28 cellular contexts compared by ENCODE assay signal in the genomic region with DNA sequence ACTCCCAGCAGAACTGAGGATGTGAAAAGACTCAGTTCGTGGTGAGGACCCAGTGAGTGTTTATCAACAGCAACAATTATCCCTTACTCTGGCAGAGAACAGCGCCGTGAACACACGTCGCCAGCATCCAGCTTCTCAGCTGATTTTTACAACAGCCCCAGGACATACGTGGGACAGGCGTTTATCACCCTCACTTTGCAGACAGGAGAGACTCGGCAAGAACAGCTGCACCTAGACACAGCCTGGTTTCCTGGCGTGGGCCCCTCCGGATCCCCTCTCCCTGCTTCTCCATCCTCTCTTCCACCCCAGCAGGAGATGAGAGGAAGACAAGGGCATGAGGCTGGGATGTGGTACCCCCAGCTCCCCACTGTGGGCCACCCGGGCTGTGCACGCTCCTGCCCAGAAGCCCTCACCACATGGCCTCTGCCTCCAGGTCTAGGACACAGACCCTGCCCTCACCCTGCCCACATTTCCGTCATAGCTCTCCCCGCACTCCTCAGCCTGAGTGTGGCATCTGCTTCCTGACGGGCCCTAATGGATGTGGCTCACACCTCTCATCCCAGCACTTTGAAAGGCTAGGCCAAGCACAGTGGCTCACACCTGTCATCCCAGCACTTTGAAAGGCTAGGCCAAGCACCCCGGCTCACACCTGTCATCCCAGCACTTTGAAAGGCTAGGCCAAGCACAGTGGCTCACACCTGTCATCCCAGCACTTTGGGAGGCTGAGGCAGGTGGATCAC. TPM values are rescaled to one million over a fixed set of nuclear protein-coding genes. Genes with fewer than 3 reads are reported as not detected.
DNase-seq lines count a peak whose midpoint lies in the region; ATAC-seq, FAIRE-seq and TF ChIP-seq lines count a peak whose summit lies in the region.
"Had no signal": no experiment of that assay in that cellular context is flagged by ENCODE, and none has a peak within 500 bp of the region (broad histone marks: within the 10 kb centered on the region; RNA-seq: fewer than 3 reads in every experiment).

No MANE protein-coding gene starts in this region.

- no peaks in the 10 kb centered on the region for H3K9me3 Mint-ChIP-seq in endothelial cell (ENCODE audit: unreplicated experiment)
- H3K9me3 Mint-ChIP-seq in activated naive CD8-positive, alpha-beta T cell treated with anti-CD3 and anti-CD28 coated beads for 36 hours: no peaks in the 10 kb centered on the region
- H3K9me3 Mint-ChIP-seq: nephron had no signal

- H3K27me3 Mint-ChIP-seq in endothelial cell (ENCODE audit: unreplicated experiment): peaks cover 7% of the 10 kb centered on the region
- H3K27me3 Mint-ChIP-seq in activated naive CD8-positive, alpha-beta T cell treated with anti-CD3 and anti-CD28 coated beads for 36 hours: no peaks in the 10 kb centered on the region

- H3K4me1 Mint-ChIP-seq in endothelial cell (ENCODE audit: unreplicated experiment): peaks cover 20% of the 10 kb centered on the region
- no peaks in the 10 kb centered on the region for H3K4me1 Mint-ChIP-seq in activated naive CD8-positive, alpha-beta T cell treated with anti-CD3 and anti-CD28 coated beads for 36 hours
- H3K4me1 Mint-ChIP-seq: CD4-positive, CD25-positive, alpha-beta regulatory T cell had no signal

- no peak for ATAC-seq in HG02938 (IDR thresholded peaks at IDR 0.05; ENCODE audit: unreplicated experiment)
- ATAC-seq: K562, pancreas had no signal

- H3K27ac Mint-ChIP-seq in endothelial cell (ENCODE audit: unreplicated experiment): peak overlapping the region; percentile 21
- no peak overlapping the region for H3K27ac Mint-ChIP-seq in activated naive CD8-positive, alpha-beta T cell treated with anti-CD3 and anti-CD28 coated beads for 36 hours
- H3K27ac Mint-ChIP-seq: CD4-positive, CD25-positive, alpha-beta regulatory T cell; nephron had no signal

- DNase-seq in DMS153 (lab: John Stamatoyannopoulos, UW): peak; percentile 47
- no peak for DNase-seq in DMS153 treated with DMSO at 0.1 percent for 48 hours (lab: John Stamatoyannopoulos, UW; ENCODE audit: unreplicated experiment)
- no peak for DNase-seq in HTR-8/SVneo (ENCODE audit: insufficient read length, low spot score)
- DNase-seq in NCI-H2171 treated with DMSO at 0.1 percent for 48 hours (lab: John Stamatoyannopoulos, UW): peak; percentile 89
- no peak for DNase-seq in endothelial cell (ENCODE audit: low spot score)
- no peak for DNase-seq in stimulated activated CD4-positive, alpha-beta T cell treated with anti-CD3 and anti-CD28 coated beads, Interleukin-4, amount 100 ng/mL, for 24 hours
- no peak for DNase-seq in activated naive CD8-positive, alpha-beta T cell treated with anti-CD3 and anti-CD28 coated beads for 36 hours
- DNase-seq: activated CD4-positive, alpha-beta T cell treated with anti-CD3 and anti-CD28 coated beads, Interleukin-2, amount 50 U/mL, for 48 hours; activated CD4-positive, CD25-positive, alpha-beta regulatory T cell; activated CD8-positive, alpha-beta memory T cell treated with anti-CD3 and anti-CD28 coated beads, Interleukin-2, amount 50 U/mL, for 4 hours; activated naive CD4-positive, alpha-beta T cell treated with anti-CD3 and anti-CD28 coated beads, Interleukin-2, amount 50 U/mL, for 16 hours; anterior cingulate cortex; CD4-positive, CD25-positive, alpha-beta regulatory T cell; effector memory CD4-positive, alpha-beta T cell; erythroblast; kidney; MG63; NCI-H510A; pancreas; retina; stimulated activated CD4-positive, alpha-beta T cell treated with anti-CD3 and anti-CD28 coated beads, Interleukin-1b, Interleukin-23, amount 100 ng/mL, for 48 hours; stomach; thyroid gland had no signal

- FAIRE-seq in HTR-8/SVneo (lab: Jason Lieb, UNC): peak; percentile 75
- FAIRE-seq: G401.6, H1, K562, kidney, pancreas had no signal

- peaks cover 4% of the 10 kb centered on the region for H3K36me3 Mint-ChIP-seq in endothelial cell (ENCODE audit: low read depth, unreplicated experiment)
- no peaks in the 10 kb centered on the region for H3K36me3 Mint-ChIP-seq in activated naive CD8-positive, alpha-beta T cell treated with anti-CD3 and anti-CD28 coated beads for 36 hours
- H3K36me3 Mint-ChIP-seq: CD4-positive, CD25-positive, alpha-beta regulatory T cell had no signal

- H3K4me3 Mint-ChIP-seq in endothelial cell (ENCODE audit: unreplicated experiment): no peak overlapping the region
- H3K4me3 Mint-ChIP-seq in activated naive CD8-positive, alpha-beta T cell treated with anti-CD3 and anti-CD28 coated beads for 36 hours: no peak overlapping the region

- no peak for TF ChIP-seq CTCF in endothelial cell (IDR thresholded peaks at IDR 0.05; ENCODE audit: unreplicated experiment)

RNA-seq across cellular contexts. Expression of a gene that starts 17.5 kb away (rescaled TPM):
- 76.6 TPM for total RNA-seq in endothelial cell (ENCODE audit: unreplicated experiment)
- 10 to 100 TPM; 31.6 to 35.1 TPM for total RNA-seq in activated naive CD8-positive, alpha-beta T cell treated with anti-CD3 and anti-CD28 coated beads for 36 hours

Comparison
In these comparisons a context has a peak if more than half of its experiments do, and no peak if none do; other contexts are left out.
1. DNase-seq: peak in DMS153 (single experiment) and NCI-H2171 treated with DMSO at 0.1 percent for 48 hours (single experiment); none in DMS153 treated with DMSO at 0.1 percent for 48 hours (single experiment), HTR-8/SVneo (single experiment), endothelial cell (single experiment), stimulated activated CD4-positive, alpha-beta T cell treated with anti-CD3 and anti-CD28 coated beads, Interleukin-4, amount 100 ng/mL, for 24 hours (single experiment) and activated naive CD8-positive, alpha-beta T cell treated with anti-CD3 and anti-CD28 coated beads for 36 hours (single experiment).